17 cellular contexts compared by ENCODE assay signal in genomic region chr20:62711703-62712101, GRCh38. TPM values are rescaled to one million over a fixed set of nuclear protein-coding genes. Genes with fewer than 3 reads are reported as not detected.
DNase-seq lines count a peak whose midpoint lies in the region; FAIRE-seq and TF ChIP-seq lines count a peak whose summit lies in the region.
"Had no signal": no experiment of that assay in that cellular context is flagged by ENCODE, and none has a peak within 500 bp of the region (broad histone marks: within the 10 kb centered on the region; RNA-seq: fewer than 3 reads in every experiment).

No MANE protein-coding gene starts in this region.

- H4K5ac ChIP-seq in H1 (ENCODE audit: insufficient read length, low read depth, low read length): no peak overlapping the region
- H4K5ac ChIP-seq in H9 (ENCODE audit: insufficient read length, low read depth, low read length): no peak overlapping the region

- no peak overlapping the region for H2BK20ac ChIP-seq in H1 (ENCODE audit: low read length)
- H2BK20ac ChIP-seq in H9 (ENCODE audit: low read depth, low read length, poor library complexity, severe bottlenecking): no peak overlapping the region

- 89% methylated on average over 22 of the region's 23 CpGs; no CpG with 5 or more reads in 1 of the 2 experiments for WGBS in H1 (ENCODE audit: extremely low coverage in 1 of 2, insufficient coverage in 1 of 2, insufficient read length in 1 of 2, insufficient replicate concordance in 2 of 2, low coverage in 1 of 2, low lambda C conversion rate in 2 of 2, missing lambda C conversion rate in 1 of 2), 2 experiments
- no CpG with 5 or more reads among the region's 23 CpGs for WGBS in H9 (ENCODE audit: extremely low coverage, insufficient read length, low lambda C conversion rate)
- 81% methylated on average over 23 of the region's 23 CpGs for WGBS in mesenchymal stem cell

- no peak for FAIRE-seq in H1 (lab: Jason Lieb, UNC)
- FAIRE-seq: astrocyte had no signal

- no peak for TF ChIP-seq POLR2A in H1 (IDR thresholded peaks at IDR 0.05; ENCODE audit: control extremely low read depth in 1 of 2, low read depth in 2 of 2, low read length in 2 of 2)

- H3K36me3 ChIP-seq in H1 (ENCODE audit: control insufficient read depth in 2 of 4, insufficient read depth in 4 of 4, low read length in 3 of 4): no peaks in the 10 kb centered on the region
- peaks cover 0 to 4% of the 10 kb centered on the region in 2 experiments for H3K36me3 ChIP-seq in mesenchymal stem cell (ENCODE audit: control insufficient read depth in 1 of 2, insufficient read depth in 2 of 2, low read depth in 1 of 2, low read length in 2 of 2)
- H3K36me3 ChIP-seq: heart right ventricle, upper lobe of right lung had no signal

- H2AK5ac ChIP-seq in H1 (ENCODE audit: low read depth, low read length) (no peak overlapping the region), H9 (ENCODE audit: insufficient read length, low read length) (no peak overlapping the region), mesenchymal stem cell (ENCODE audit: low read length, severe bottlenecking) (no peak overlapping the region)

- TF ChIP-seq EP300 in H1 (IDR thresholded peaks at IDR 0.05; ENCODE audit: borderline replicate concordance in 1 of 2, low read depth in 2 of 2, low read length in 2 of 2): no peak

- H3K36me3 Mint-ChIP-seq in H9 (ENCODE audit: insufficient read depth in 1 of 3, low read depth in 3 of 3): no peaks in the 10 kb centered on the region

- POLR2A ChIA-PET in H1 (lab: Charles Lee; ENCODE audit: partially characterized antibody): interaction anchor here (0.8 kb wide), 1 partner anchor 104 kb away, joined by 3 read pairs; no protein-coding TSS in a partner anchor

- H3K79me1 ChIP-seq in H1 (ENCODE audit: low read depth, low read length): no peaks in the 10 kb centered on the region
- no peaks in the 10 kb centered on the region for H3K79me1 ChIP-seq in H9 (ENCODE audit: insufficient read depth, low read depth, low read length, poor library complexity, severe bottlenecking)
- H3K79me1 ChIP-seq in mesenchymal stem cell (replicated peaks; ENCODE audit: low read length, poor library complexity, severe bottlenecking): no peaks in the 10 kb centered on the region

- H3K9ac ChIP-seq in H1 (replicated peaks in 1 of 4; ENCODE audit: extremely low read depth in 1 of 4, low read depth in 3 of 4, low read length in 3 of 4): no peak overlapping the region
- no peak overlapping the region for H3K9ac ChIP-seq in H9 (ENCODE audit: extremely low read depth, insufficient read length, low read length)
- no peak overlapping the region for H3K9ac ChIP-seq in mesenchymal stem cell (ENCODE audit: low read length)

- H2BK5ac ChIP-seq in H1 (ENCODE audit: low read depth, low read length) (no peak overlapping the region), H9 (ENCODE audit: insufficient read length, low read length) (no peak overlapping the region), mesenchymal stem cell (ENCODE audit: low read depth, low read length, poor library complexity, severe bottlenecking) (no peak overlapping the region)

- H3K9me3 ChIP-seq in H1 (ENCODE audit: insufficient read depth in 2 of 2, low read depth in 1 of 2, low read length in 1 of 2) (no peaks in the 10 kb centered on the region), H9 (ENCODE audit: control insufficient read depth, low read depth, low read length) (no peaks in the 10 kb centered on the region), mesenchymal stem cell (ENCODE audit: control insufficient read depth, low read length) (peaks cover 4% of the 10 kb centered on the region)
- H3K9me3 ChIP-seq: heart right ventricle, upper lobe of right lung had no signal

- no peak overlapping the region for H2BK120ac ChIP-seq in H1 (replicated peaks; ENCODE audit: low read depth, low read length)
- H2BK120ac ChIP-seq in H9 (ENCODE audit: low read depth, low read length, poor library complexity, severe bottlenecking): no peak overlapping the region
- no peak overlapping the region for H2BK120ac ChIP-seq in mesenchymal stem cell (ENCODE audit: low read depth, low read length)

- H3K4me3 Mint-ChIP-seq in H9: no peak overlapping the region

- TF ChIP-seq CTCF in H1 (IDR thresholded peaks at IDR 0.05; ENCODE audit: control extremely low read depth in 1 of 3, insufficient read depth in 1 of 3, low read depth in 1 of 3, low read length in 3 of 3): no peak
- TF ChIP-seq CTCF in H9 (conservative IDR thresholded peaks at IDR 0.05): no peak

- CTCF ChIA-PET in H1 (lab: Charles Lee; ENCODE audit: partially characterized antibody): interaction anchor here (1.0 to 2.1 kb wide), 3 partner anchors 26 to 96 kb away, joined by 3 to 10 read pairs (median 3); no protein-coding TSS in a partner anchor

- H3K56ac ChIP-seq in H1 (replicated peaks; ENCODE audit: insufficient read length, low read depth, low read length) (no peak overlapping the region), H9 (ENCODE audit: insufficient read length, low read depth, low read length) (no peak overlapping the region)

- H3K79me2 ChIP-seq in H1 (ENCODE audit: control insufficient read depth in 1 of 2, insufficient read depth in 2 of 2, low read length in 2 of 2) (no peaks in the 10 kb centered on the region), H9 (ENCODE audit: insufficient read depth, low read length) (no peaks in the 10 kb centered on the region)

- H3K27ac Mint-ChIP-seq in H9: no peak overlapping the region

- H3K9me3 Mint-ChIP-seq in H9: peaks cover 0 to 2% of the 10 kb centered on the region in 2 experiments; a peak in 1 of 5 replicates

- peaks cover 5 to 16% of the 10 kb centered on the region in 2 experiments for H3K4me1 Mint-ChIP-seq in H9

- H3K23me2 ChIP-seq in H1 (ENCODE audit: low read depth, low read length) (peaks cover 11% of the 10 kb centered on the region; the same call in 1 of the 2 replicates), H9 (ENCODE audit: insufficient read length, low read depth, low read length, poor library complexity, severe bottlenecking) (peaks cover 15% of the 10 kb centered on the region)

- H3T11ph ChIP-seq in H9 (ENCODE audit: low read length): no peak overlapping the region

- H4K8ac ChIP-seq in H1 (ENCODE audit: extremely low read depth, insufficient read depth, low read length) (no peak overlapping the region), H9 (replicated peaks; ENCODE audit: insufficient read length, low read depth, low read length) (no peak overlapping the region), mesenchymal stem cell (ENCODE audit: low read length) (no peak overlapping the region)

- H3K4me2 ChIP-seq in H1 (ENCODE audit: insufficient read depth in 1 of 2, low read depth in 2 of 2, low read length in 2 of 2): no peak overlapping the region
- H3K4me2 ChIP-seq in H9 (ENCODE audit: insufficient read depth, insufficient read length, low read length): no peak overlapping the region
- H3K4me2 ChIP-seq in mesenchymal stem cell (ENCODE audit: low read length, poor library complexity, severe bottlenecking): no peak overlapping the region

- H2BK12ac ChIP-seq in H1 (ENCODE audit: low read depth, low read length): no peak overlapping the region
- no peak overlapping the region for H2BK12ac ChIP-seq in H9 (ENCODE audit: insufficient read length, low read depth, low read length)
- H2BK12ac ChIP-seq in mesenchymal stem cell (ENCODE audit: low read length in 2 of 2): no peak overlapping the region

- peaks cover 87% of the 10 kb centered on the region for H3K27me3 Mint-ChIP-seq in H9 (ENCODE audit: low read depth)

- no peak overlapping the region for H2BK15ac ChIP-seq in H1 (ENCODE audit: low read length)
- no peak overlapping the region for H2BK15ac ChIP-seq in H9 (ENCODE audit: low read depth, low read length)
- H2BK15ac ChIP-seq in mesenchymal stem cell (ENCODE audit: low read depth, poor library complexity, severe bottlenecking): no peak overlapping the region

- H4K91ac ChIP-seq in H1 (replicated peaks; ENCODE audit: insufficient read length, low read length): no peak overlapping the region
- H4K91ac ChIP-seq in H9 (ENCODE audit: insufficient read length, low read depth, low read length): no peak overlapping the region
- H4K91ac ChIP-seq in mesenchymal stem cell (ENCODE audit: low read length): no peak overlapping the region

- no peak overlapping the region for H3K14ac ChIP-seq in H1 (ENCODE audit: insufficient read length)
- H3K14ac ChIP-seq in H9 (ENCODE audit: insufficient read depth, low read length): no peak overlapping the region
- H3K14ac ChIP-seq in mesenchymal stem cell (ENCODE audit: low read length in 2 of 2): no peak overlapping the region

- H3K23ac ChIP-seq in H1 (ENCODE audit: insufficient read length) (no peak overlapping the region), H9 (ENCODE audit: insufficient read length, low read depth, low read length) (no peak overlapping the region), mesenchymal stem cell (ENCODE audit: low read length in 2 of 2) (no peak overlapping the region)

- H2AFZ ChIP-seq in H1 (ENCODE audit: low read length) (no peak overlapping the region), H9 (ENCODE audit: low read length) (no peak overlapping the region), mesenchymal stem cell (ENCODE audit: low read depth, low read length) (no peak overlapping the region)

- no peak overlapping the region for H3K4ac ChIP-seq in H1 (replicated peaks; ENCODE audit: insufficient read length, low read depth, low read length)
- no peak overlapping the region for H3K4ac ChIP-seq in H9 (ENCODE audit: low read depth, low read length)
- H3K4ac ChIP-seq in mesenchymal stem cell (ENCODE audit: low read depth in 1 of 2, low read length in 2 of 2): no peak overlapping the region

- no peak overlapping the region for H3K27ac ChIP-seq in H1 (ENCODE audit: low read depth, low read length)
- no peak overlapping the region for H3K27ac ChIP-seq in H9 (ENCODE audit: insufficient read length, low read depth, low read length)
- H3K27ac ChIP-seq in mesenchymal stem cell (ENCODE audit: low read length, poor library complexity, severe bottlenecking): no peak overlapping the region
- H3K27ac ChIP-seq: heart right ventricle, upper lobe of right lung had no signal

- peaks cover 3 to 5% of the 10 kb centered on the region in 2 experiments for H4K20me1 ChIP-seq in H1 (replicated peaks in 1 of 2; ENCODE audit: control insufficient read depth in 1 of 2, insufficient read depth in 2 of 2, low read length in 2 of 2)
- H4K20me1 ChIP-seq in H9 (ENCODE audit: control insufficient read depth, insufficient read depth, insufficient read length): peaks cover 6% of the 10 kb centered on the region

- H3K4me3 ChIP-seq in H1 (ENCODE audit: extremely low read depth in 1 of 4, insufficient read depth in 2 of 4, low read depth in 3 of 4, low read length in 4 of 4) (no peak overlapping the region), mesenchymal stem cell (ENCODE audit: insufficient read depth in 1 of 2, low read depth in 1 of 2, low read length in 2 of 2) (no peak overlapping the region)
- H3K4me3 ChIP-seq: heart right ventricle, upper lobe of right lung had no signal

- TF ChIP-seq RAD21 in H1 (IDR thresholded peaks at IDR 0.05 in 1 of 2, conservative IDR thresholded peaks at IDR 0.05 in 1 of 2; ENCODE audit: low read depth in 2 of 2, low read length in 2 of 2): no peak

- H3K4me1 ChIP-seq in H1 (replicated peaks in 1 of 4; ENCODE audit: control insufficient read depth in 3 of 4, insufficient read depth in 4 of 4, low read length in 3 of 4): peaks cover 0 to 8% (median 7%) of the 10 kb centered on the region in 4 experiments; a peak in 5 of 7 replicates
- no peaks in the 10 kb centered on the region for H3K4me1 ChIP-seq in H9 (ENCODE audit: insufficient read depth, low read length)
- peaks cover 26% of the 10 kb centered on the region for H3K4me1 ChIP-seq in mesenchymal stem cell (ENCODE audit: control insufficient read depth, insufficient read depth, low read depth, low read length)

- H3K18ac ChIP-seq in H1 (ENCODE audit: extremely low read depth, low read length) (no peak overlapping the region), H9 (ENCODE audit: insufficient read length, low read depth, low read length) (no peak overlapping the region), mesenchymal stem cell (ENCODE audit: low read depth in 1 of 2, low read length in 2 of 2) (no peak overlapping the region)

- H3K27me3 ChIP-seq in H1 (replicated peaks in 1 of 4; ENCODE audit: control insufficient read depth in 3 of 4, extremely low read depth in 1 of 4, insufficient read depth in 3 of 4, low read length in 3 of 4): peaks cover 22 to 38% (median 31%) of the 10 kb centered on the region in 4 experiments
- peaks cover 12% of the 10 kb centered on the region; the same call in 1 of the 2 replicates for H3K27me3 ChIP-seq in H9 (ENCODE audit: insufficient read depth, low read length)
- peaks cover 51 to 60% of the 10 kb centered on the region in 2 experiments for H3K27me3 ChIP-seq in mesenchymal stem cell (ENCODE audit: control insufficient read depth in 1 of 2, insufficient read depth in 1 of 2, low read length in 2 of 2)

- DNase-seq in COLO668 (lab: John Stamatoyannopoulos, UW; ENCODE audit: unreplicated experiment) (peak; percentile 89), HT-29 (ENCODE audit: low spot score) (peak; percentile 74), NCI-H69 (lab: John Stamatoyannopoulos, UW) (peak; percentile 58), H1 (ENCODE audit: low read depth in 1 of 2, low spot score in 2 of 2) (no peak), H9 (no peak), SKM-1 (lab: John Stamatoyannopoulos, UW; ENCODE audit: unreplicated experiment) (no peak), mesenchymal stem cell (no peak), MV-4-11 (lab: John Stamatoyannopoulos, UW) (no peak)
- DNase-seq: activated CD8-positive, alpha-beta memory T cell treated with anti-CD3 and anti-CD28 coated beads, Interleukin-2, amount 50 U/mL, for 48 hours; dermis blood vessel endothelial cell; H7; Karpas-422; NCI-H2107; stimulated activated naive CD4-positive, alpha-beta T cell; upper lobe of right lung had no signal

RNA-seq across cellular contexts. Expression of gene NTSR1, which starts 3.1 kb away (rescaled TPM):
- 76.6 and 78.7 TPM in 2 replicates for total RNA-seq in HT-29 (2014; rRNA removed; shearing (Covaris generic))
- 0.75 and 0.89 TPM in 2 replicates for total RNA-seq in H1 (2021; fragmentation: NEBNext Ultra II Directional; extraction: Animal tissue kit (Norgen Biotek cat#: 25700))
- polyA plus RNA-seq in H1 (2011; rRNA removed): 0.53 and 0.97 TPM in 2 replicates
- 0.32 TPM for polyA plus RNA-seq in H1 (2011; cell fraction: cytosol; rRNA removed)
- 0.53 TPM for polyA plus RNA-seq in H1 (2011; cell fraction: nucleus; rRNA removed)
- polyA plus RNA-seq in H1 (2012, experiment 1 of 2): 0.15 to 0.68 TPM (median 0.34 TPM) in 4 replicates
- polyA plus RNA-seq in H1 (2012, experiment 2 of 2): 0.43 TPM
- 0.77 TPM for polyA plus RNA-seq in H1 (2013, experiment 1 of 2)
- 0.87 TPM for polyA plus RNA-seq in H1 (2013, experiment 2 of 2)
- polyA minus RNA-seq in H1 (2011; rRNA and poly(A)+ RNA removed): 0.19 and 0.24 TPM in 2 replicates
- not detected for polyA minus RNA-seq in H1 (2011; cell fraction: cytosol; rRNA and poly(A)+ RNA removed)
- polyA minus RNA-seq in H1 (2011; cell fraction: nucleus; rRNA and poly(A)+ RNA removed): 0.20 TPM
- 0.07 and 0.11 TPM in 2 replicates for total RNA-seq in H9 (2021)
- 0.01 TPM for polyA plus RNA-seq in mesenchymal stem cell (2013, experiment 1 of 2)
- polyA plus RNA-seq in mesenchymal stem cell (2013, experiment 2 of 2): 0.07 TPM
- total RNA-seq: dermis blood vessel endothelial cell had no signal
- polyA plus RNA-seq: heart right ventricle had no signal

Comparison
In these comparisons a context has a peak if more than half of its experiments do, and no peak if none do; other contexts are left out.
1. DNase-seq: peak in COLO668 (single experiment), HT-29 (single experiment) and NCI-H69 (single experiment); none in H1 (0 of 2), H9 (single experiment), SKM-1 (single experiment), mesenchymal stem cell (single experiment) and MV-4-11 (single experiment).
2. RNA of gene NTSR1, which starts 3.1 kb away (total RNA-seq): 76.6 to 78.7 TPM in HT-29; 0.75 to 0.89 TPM in H1 and 0.07 to 0.11 TPM in H9; every median in the first group is over 10 times any median in the second.